ENCODE assay signal across 9 cellular contexts in genomic region chr9:34546834-34547827, GRCh38. TPM values are rescaled to one million over a fixed set of nuclear protein-coding genes. Genes with fewer than 3 reads are reported as not detected.
DNase-seq lines count a peak whose midpoint lies in the region; ATAC-seq and TF ChIP-seq lines count a peak whose summit lies in the region.
"Had no signal": no experiment of that assay in that cellular context is flagged by ENCODE, and none has a peak within 500 bp of the region (broad histone marks: within the 10 kb centered on the region; RNA-seq: fewer than 3 reads in every experiment).

No MANE protein-coding gene starts in this region.

- DNase-seq in CD4-positive, CD25-positive, alpha-beta regulatory T cell: peak; percentile 22 to 61 (median 27)
- peak; percentile 35 to 46 for DNase-seq in HL-60 (ENCODE audit: low read depth in 1 of 2, low spot score in 1 of 2)
- peak; percentile 72 for DNase-seq in RKO (ENCODE audit: low spot score)
- peak in 6 of 7 donors; percentile 40 to 69 (median 60) for DNase-seq in adrenal gland
- peak; percentile 70 for DNase-seq in left ventricle myocardium superior
- no peak for DNase-seq in retinal pigment epithelial cell (ENCODE audit: low read depth)

- TF ChIP-seq POLR2A in adrenal gland (IDR thresholded peaks at IDR 0.05): no peak

- TF ChIP-seq CTCF in HL-60 (IDR thresholded peaks at IDR 0.05; ENCODE audit: insufficient read depth, low read length) (peak; percentile 56), adrenal gland (IDR thresholded peaks at IDR 0.05) (peak; percentile 47 to 57 (median 54)), retinal pigment epithelial cell (conservative IDR thresholded peaks at IDR 0.05; ENCODE audit: low read depth, low read length) (peak; percentile 80)

- H3K27me3 Mint-ChIP-seq in CD4-positive, CD25-positive, alpha-beta regulatory T cell: peaks cover 22% of the 10 kb centered on the region

- no peaks in the 10 kb centered on the region for H3K27me3 ChIP-seq in CD4-positive, CD25-positive, alpha-beta regulatory T cell (ENCODE audit: control insufficient read depth, insufficient read depth, low read length)
- H3K27me3 ChIP-seq in HL-60 (ENCODE audit: insufficient read depth, poor library complexity, severe bottlenecking) (peaks cover 6% of the 10 kb centered on the region), adrenal gland (no peaks in the 10 kb centered on the region)

- no peaks in the 10 kb centered on the region for H3K4me1 ChIP-seq in CD4-positive, CD25-positive, alpha-beta regulatory T cell (ENCODE audit: control insufficient read depth, insufficient read depth, low read length, poor library complexity, severe bottlenecking)
- no peaks in the 10 kb centered on the region for H3K4me1 ChIP-seq in adrenal gland (replicated peaks in 1 of 2)

- peak in 1 of 2 donors; percentile 32 for ATAC-seq in CD4-positive, CD25-positive, alpha-beta regulatory T cell (ENCODE audit: low read depth in 2 of 2)
- ATAC-seq in left ventricle myocardium superior (peak; percentile 80), GM21576 (IDR thresholded peaks at IDR 0.05; ENCODE audit: unreplicated experiment) (no peak), HG03159 (IDR thresholded peaks at IDR 0.05; ENCODE audit: unreplicated experiment) (no peak)

- H3K27ac ChIP-seq in CD4-positive, CD25-positive, alpha-beta regulatory T cell (ENCODE audit: insufficient read depth, low read length, poor library complexity, severe bottlenecking): no peak overlapping the region
- H3K27ac ChIP-seq in HL-60 (replicated peaks) (no peak overlapping the region), adrenal gland (no peak overlapping the region)

- no peak overlapping the region for H3K4me3 Mint-ChIP-seq in CD4-positive, CD25-positive, alpha-beta regulatory T cell
- H3K4me3 Mint-ChIP-seq: IgD-negative memory B cell had no signal

- H3K36me3 ChIP-seq in CD4-positive, CD25-positive, alpha-beta regulatory T cell (ENCODE audit: control insufficient read depth, insufficient read depth, low read length): no peaks in the 10 kb centered on the region
- no peaks in the 10 kb centered on the region for H3K36me3 ChIP-seq in adrenal gland (replicated peaks in 1 of 2)

- H3K9me3 Mint-ChIP-seq in CD4-positive, CD25-positive, alpha-beta regulatory T cell: no peaks in the 10 kb centered on the region
- H3K9me3 Mint-ChIP-seq: IgD-negative memory B cell had no signal

- H3K36me3 Mint-ChIP-seq in CD4-positive, CD25-positive, alpha-beta regulatory T cell: no peaks in the 10 kb centered on the region
- H3K36me3 Mint-ChIP-seq: IgD-negative memory B cell had no signal

- intact Hi-C loops in adrenal gland (cut with DNase I) (loop anchor here in 1 of 2 donors (5.0 kb wide), 1 partner anchor 45 kb away; no protein-coding TSS in a partner anchor), left ventricle myocardium superior (cut with micrococcal nuclease) (loop anchor here (5.0 kb wide), 1 partner anchor 40 kb away; the partner anchor contains the start of gene CNTFR)

- no peaks in the 10 kb centered on the region for H3K9me3 ChIP-seq in CD4-positive, CD25-positive, alpha-beta regulatory T cell (ENCODE audit: control insufficient read depth in 2 of 2, low read length in 2 of 2)
- no peaks in the 10 kb centered on the region for H3K9me3 ChIP-seq in adrenal gland (replicated peaks in 1 of 3)

- 55 to 77% (median 57%) methylated on average over 10 to 16 of the region's 16 CpGs for WGBS in adrenal gland, 4 donors

- H3K27ac Mint-ChIP-seq in CD4-positive, CD25-positive, alpha-beta regulatory T cell: no peak overlapping the region

- no peak overlapping the region for H3K4me3 ChIP-seq in CD4-positive, CD25-positive, alpha-beta regulatory T cell (ENCODE audit: low read depth, low read length)
- H3K4me3 ChIP-seq in HL-60 (replicated peaks; ENCODE audit: insufficient read depth, low read length) (no peak overlapping the region), adrenal gland (no peak overlapping the region), retinal pigment epithelial cell (ENCODE audit: low read length) (no peak overlapping the region)

- peaks cover 0 to 2% (median 0%) of the 10 kb centered on the region in 4 donors for H3K4me1 Mint-ChIP-seq in CD4-positive, CD25-positive, alpha-beta regulatory T cell
- H3K4me1 Mint-ChIP-seq: IgD-negative memory B cell had no signal

RNA-seq across cellular contexts. Expression of gene ENHO, which starts 24.3 kb away (rescaled TPM):
- 0.37 TPM for total RNA-seq in CD4-positive, CD25-positive, alpha-beta regulatory T cell
- polyA plus RNA-seq in CD4-positive, CD25-positive, alpha-beta regulatory T cell: under 1 TPM in 1 of 4 donors, not detected in 3; 0.16 TPM
- total RNA-seq in adrenal gland (under 1 TPM in 1 of 8 donors, not detected in 7; 0.39 TPM), left ventricle myocardium superior (0.40 TPM)
- 1 to 10 TPM in 1 of 3 donors, under 1 TPM in 2; 0.24 to 1.6 (median 0.88) TPM for polyA plus RNA-seq in adrenal gland
- polyA plus RNA-seq: IgD-negative memory B cell had no signal

RNA-seq across cellular contexts. Expression of gene CNTFR, which starts 42.4 kb away (rescaled TPM):
- total RNA-seq in CD4-positive, CD25-positive, alpha-beta regulatory T cell: not detected
- polyA plus RNA-seq in CD4-positive, CD25-positive, alpha-beta regulatory T cell: not detected
- total RNA-seq in adrenal gland (1 to 10 TPM; 2.2 to 9.7 (median 3.8) TPM), left ventricle myocardium superior (3.3 TPM)
- polyA plus RNA-seq in adrenal gland: 10 to 100 TPM in 1 of 3 donors, 1 to 10 TPM in 2; 1.1 to 15.2 (median 5.7) TPM
- polyA plus RNA-seq: IgD-negative memory B cell had no signal
